In genomic region chr10:97010695-97011206, GRCh38 we compare ENCODE assay signal across 19 cellular contexts.
DNase-seq lines count a peak whose midpoint lies in the region; ATAC-seq, FAIRE-seq and TF ChIP-seq lines count a peak whose summit lies in the region.
"Had no signal": no experiment of that assay in that cellular context is flagged by ENCODE, and none has a peak within 500 bp of the region (broad histone marks: within the 10 kb centered on the region; RNA-seq: fewer than 3 reads in every experiment).

No MANE protein-coding gene starts in this region.

- no peak for TF ChIP-seq POLR2A in A549 (IDR thresholded peaks at IDR 0.05; ENCODE audit: low read length)
- TF ChIP-seq POLR2A in HepG2 (IDR thresholded peaks at IDR 0.05; ENCODE audit: insufficient read depth in 1 of 2, low read depth in 2 of 2, low read length in 2 of 2) = no peak
- no peak for TF ChIP-seq POLR2A in upper lobe of left lung (IDR thresholded peaks at IDR 0.05)

- no peaks in the 10 kb centered on the region for H3K4me1 ChIP-seq in A549
- no peaks in the 10 kb centered on the region for H3K4me1 ChIP-seq in HepG2 (ENCODE audit: insufficient read depth, low read length)
- H3K4me1 ChIP-seq in upper lobe of left lung = no peaks in the 10 kb centered on the region
- H3K4me1 ChIP-seq: BE2C, Caco-2 had no signal

- no peak overlapping the region for H2AFZ ChIP-seq in HepG2 (ENCODE audit: low read length)

- H3K36me3 ChIP-seq in HepG2 (replicated peaks in 1 of 2; ENCODE audit: control insufficient read depth in 1 of 2, insufficient read depth in 2 of 2, low read length in 2 of 2) (no peaks in the 10 kb centered on the region), upper lobe of left lung (no peaks in the 10 kb centered on the region)
- H3K36me3 ChIP-seq: BE2C had no signal

- H3K4me3 ChIP-seq in A549 (no peak overlapping the region), coronary artery (no peak overlapping the region), HepG2 (replicated peaks in 1 of 3; ENCODE audit: insufficient read depth in 1 of 3, low read depth in 2 of 3, low read length in 3 of 3) (no peak overlapping the region), upper lobe of left lung (no peak overlapping the region)
- H3K4me3 ChIP-seq: K562 had no signal

- TF ChIP-seq EP300 in A549 (IDR thresholded peaks at IDR 0.05) (no peak), HepG2 (IDR thresholded peaks at IDR 0.05; ENCODE audit: low read depth in 2 of 2, low read length in 2 of 2) (no peak), HepG2 (CRISPR knock-in tag; IDR thresholded peaks at IDR 0.05; ENCODE audit: borderline replicate concordance) (no peak), upper lobe of left lung (IDR thresholded peaks at IDR 0.05) (no peak)

- no peaks in the 10 kb centered on the region for H3K79me2 ChIP-seq in HepG2 (ENCODE audit: insufficient read depth, low read length)

- CTCF ChIA-PET in A549 (lab: Yijun Ruan, JAX) = interaction anchor here (0.6 to 4.7 kb wide), 4 partner anchors 10 to 370 kb away, joined by 4 to 24 read pairs (median 15); no protein-coding TSS in a partner anchor
- CTCF ChIA-PET in HepG2 (lab: Yijun Ruan, JAX; ENCODE audit: low intra/inter-chr PET ratio, low total read pairs) = no interaction called here

- H3K27ac ChIP-seq in A549 (no peak overlapping the region), coronary artery (no peak overlapping the region), HepG2 (ENCODE audit: extremely low read length, insufficient read depth, low read length) (no peak overlapping the region), upper lobe of left lung (no peak overlapping the region)
- H3K27ac ChIP-seq: C4-2B, HL-60 had no signal

- no peak overlapping the region for H3K9ac ChIP-seq in HepG2 (ENCODE audit: insufficient read depth, low read depth, low read length)

- H3K9me3 ChIP-seq in A549 = peaks cover 10% of the 10 kb centered on the region; the same call in 2 of the 3 replicates
- H3K9me3 ChIP-seq in HepG2 (ENCODE audit: low read length) = peaks cover 12% of the 10 kb centered on the region
- H3K9me3 ChIP-seq in upper lobe of left lung = peaks cover 0 to 15% (median 12%) of the 10 kb centered on the region in 4 donors
- H3K9me3 ChIP-seq: BE2C had no signal

- POLR2A ChIA-PET in A549 (lab: Yijun Ruan, JAX) (interaction anchor here (0.5 kb wide), 1 partner anchor 250 kb away, joined by 3 read pairs; no protein-coding TSS in a partner anchor), HepG2 (lab: Yijun Ruan, JAX) (no interaction called here)

- peak; percentile 35 to 47; a peak in 4 of 6 replicates for ATAC-seq in A549
- ATAC-seq in HepG2 = peak; percentile 55
- peak; percentile 10 to 15 for ATAC-seq in upper lobe of left lung (ENCODE audit: low FRiP score in 2 of 2)
- no peak for ATAC-seq in HG03571 (IDR thresholded peaks at IDR 0.05; ENCODE audit: unreplicated experiment)
- ATAC-seq in GM21423 (IDR thresholded peaks at IDR 0.05; ENCODE audit: unreplicated experiment) = no peak
- ATAC-seq: K562 had no signal

- DNase-seq in A549 (ENCODE audit: low read depth in 1 of 2, low spot score in 1 of 2) = no peak
- DNase-seq in coronary artery (ENCODE audit: low spot score) = peak; percentile 52
- DNase-seq in HepG2 (ENCODE audit: low spot score) = no peak
- no peak for DNase-seq in upper lobe of left lung
- no peak for DNase-seq in C1 segment of cervical spinal cord (lab: John Stamatoyannopoulos, UW)
- DNase-seq: ACHN; BE2C; Caco-2; CD4-positive, alpha-beta T cell; GOT3; H7; IMR-90 had no signal

- in situ Hi-C loops in HepG2 (cut with HindIII; ENCODE audit: extremely low pct_ligation_motif_present, low pct_unique_long_range_greater_than_20kb) = no loop called here

- intact Hi-C loops in HepG2 (cut with micrococcal nuclease; ENCODE audit: unreplicated experiment) = no loop called here

- WGBS in A549 (ENCODE audit: missing lambda C conversion rate) = 40% methylated on average over 3 of the region's 4 CpGs
- no CpG with 5 or more reads among the region's 4 CpGs for WGBS in HepG2 (ENCODE audit: low lambda C conversion rate)
- WGBS in upper lobe of left lung, 2 donors = 80 to 88% methylated on average over 2 to 4 of the region's 4 CpGs

- H3K4me2 ChIP-seq in A549 (no peak overlapping the region), HepG2 (ENCODE audit: low read depth, low read length) (no peak overlapping the region)

- no peak for TF ChIP-seq CTCF in A549 (IDR thresholded peaks at IDR 0.05)
- no peak for TF ChIP-seq CTCF in coronary artery (IDR thresholded peaks at IDR 0.05)
- no peak for TF ChIP-seq CTCF in HepG2 (CRISPR knock-in tag; IDR thresholded peaks at IDR 0.05)
- no peak for TF ChIP-seq CTCF in upper lobe of left lung (IDR thresholded peaks at IDR 0.05)

- FAIRE-seq in A549 (lab: Jason Lieb, UNC) (no peak), HepG2 (lab: Jason Lieb, UNC) (no peak)
- FAIRE-seq: D721Med, G401.6, K562 had no signal

- H4K20me1 ChIP-seq in HepG2 (ENCODE audit: insufficient read depth, low read length) = no peaks in the 10 kb centered on the region

- H3K27me3 ChIP-seq in HepG2 (ENCODE audit: control insufficient read depth in 1 of 2, insufficient read depth in 2 of 2, low read length in 2 of 2) (peaks cover 2 to 18% of the 10 kb centered on the region in 2 experiments; a peak in 4 of 5 replicates), upper lobe of left lung (no peaks in the 10 kb centered on the region)
- H3K27me3 ChIP-seq: BE2C had no signal

- TF ChIP-seq RAD21 in A549 (conservative IDR thresholded peaks at IDR 0.05 in 1 of 2, IDR thresholded peaks at IDR 0.05 in 1 of 2) (no peak), HepG2 (CRISPR knock-in tag; IDR thresholded peaks at IDR 0.05) (no peak)

- no TSS peak for BruUV-seq in HepG2 (replicated peaks; lab: Mats Ljungman, UMichigan)

TF ChIP-seq in A549, 52 proteins besides CTCF, POLR2A, EP300 and RAD21:
- TF ChIP-seq FOXS1 (CRISPR knock-in tag; IDR thresholded peaks at IDR 0.05) = no peak
- TF ChIP-seq, protein P1, sequence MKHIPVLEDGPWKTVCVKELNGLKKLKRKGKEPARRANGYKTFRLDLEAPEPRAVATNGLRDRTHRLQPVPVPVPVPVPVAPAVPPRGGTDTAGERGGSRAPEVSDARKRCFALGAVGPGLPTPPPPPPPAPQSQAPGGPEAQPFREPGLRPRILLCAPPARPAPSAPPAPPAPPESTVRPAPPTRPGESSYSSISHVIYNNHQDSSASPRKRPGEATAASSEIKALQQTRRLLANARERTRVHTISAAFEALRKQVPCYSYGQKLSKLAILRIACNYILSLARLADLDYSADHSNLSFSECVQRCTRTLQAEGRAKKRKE (CRISPR knock-in tag; IDR thresholded peaks at IDR 0.05; ENCODE audit: low read depth) = no peak
TF ChIP-seq in A549: peak in this region for 0.

TF ChIP-seq in HepG2, 621 proteins besides CTCF, POLR2A, EP300 and RAD21 (continues in another document):
- TF ChIP-seq MYPOP (CRISPR knock-in tag; IDR thresholded peaks at IDR 0.05) (no peak), WIZ (CRISPR knock-in tag; IDR thresholded peaks at IDR 0.05) (no peak), HINFP (CRISPR knock-in tag; IDR thresholded peaks at IDR 0.05; ENCODE audit: low read depth) (no peak), GABPB1 (CRISPR knock-in tag; IDR thresholded peaks at IDR 0.05) (no peak), ZNF747 (CRISPR knock-in tag; IDR thresholded peaks at IDR 0.05; ENCODE audit: borderline replicate concordance) (no peak), FOSL2 (CRISPR knock-in tag; IDR thresholded peaks at IDR 0.05) (no peak)
- TF ChIP-seq, protein P2, sequence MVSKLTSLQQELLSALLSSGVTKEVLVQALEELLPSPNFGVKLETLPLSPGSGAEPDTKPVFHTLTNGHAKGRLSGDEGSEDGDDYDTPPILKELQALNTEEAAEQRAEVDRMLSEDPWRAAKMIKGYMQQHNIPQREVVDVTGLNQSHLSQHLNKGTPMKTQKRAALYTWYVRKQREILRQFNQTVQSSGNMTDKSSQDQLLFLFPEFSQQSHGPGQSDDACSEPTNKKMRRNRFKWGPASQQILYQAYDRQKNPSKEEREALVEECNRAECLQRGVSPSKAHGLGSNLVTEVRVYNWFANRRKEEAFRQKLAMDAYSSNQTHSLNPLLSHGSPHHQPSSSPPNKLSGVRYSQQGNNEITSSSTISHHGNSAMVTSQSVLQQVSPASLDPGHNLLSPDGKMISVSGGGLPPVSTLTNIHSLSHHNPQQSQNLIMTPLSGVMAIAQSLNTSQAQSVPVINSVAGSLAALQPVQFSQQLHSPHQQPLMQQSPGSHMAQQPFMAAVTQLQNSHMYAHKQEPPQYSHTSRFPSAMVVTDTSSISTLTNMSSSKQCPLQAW (CRISPR knock-in tag; IDR thresholded peaks at IDR 0.05) = no peak
- TF ChIP-seq, protein P3, sequence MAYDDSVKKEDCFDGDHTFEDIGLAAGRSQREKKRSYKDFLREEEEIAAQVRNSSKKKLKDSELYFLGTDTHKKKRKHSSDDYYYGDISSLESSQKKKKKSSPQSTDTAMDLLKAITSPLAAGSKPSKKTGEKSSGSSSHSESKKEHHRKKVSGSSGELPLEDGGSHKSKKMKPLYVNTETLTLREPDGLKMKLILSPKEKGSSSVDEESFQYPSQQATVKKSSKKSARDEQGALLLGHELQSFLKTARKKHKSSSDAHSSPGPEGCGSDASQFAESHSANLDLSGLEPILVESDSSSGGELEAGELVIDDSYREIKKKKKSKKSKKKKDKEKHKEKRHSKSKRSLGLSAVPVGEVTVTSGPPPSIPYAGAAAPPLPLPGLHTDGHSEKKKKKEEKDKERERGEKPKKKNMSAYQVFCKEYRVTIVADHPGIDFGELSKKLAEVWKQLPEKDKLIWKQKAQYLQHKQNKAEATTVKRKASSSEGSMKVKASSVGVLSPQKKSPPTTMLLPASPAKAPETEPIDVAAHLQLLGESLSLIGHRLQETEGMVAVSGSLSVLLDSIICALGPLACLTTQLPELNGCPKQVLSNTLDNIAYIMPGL (CRISPR knock-in tag; IDR thresholded peaks at IDR 0.05; ENCODE audit: borderline replicate concordance in 1 of 2, low read depth in 1 of 2) = no peak

Comparison
In these comparisons a context has a peak if more than half of its experiments do, and no peak if none do; other contexts are left out.
1. ATAC-seq: peak in A549 (2 of 2), HepG2 (single experiment) and upper lobe of left lung (2 of 2); none in HG03571 (single experiment) and GM21423 (single experiment).